Comparison of ENCODE assay signal across 22 cellular contexts in genomic region chr22:50286701-50287318, GRCh38.
"Had no signal": no experiment of that assay in that cellular context is flagged by ENCODE, and none has a peak within 500 bp of the region (broad histone marks: within the 10 kb centered on the region; RNA-seq: fewer than 3 reads in every experiment).

No MANE protein-coding gene starts in this region.

- H3K4me3 ChIP-seq: lung, prostate gland, right atrium auricular region, sigmoid colon, thoracic aorta, tibial nerve, upper lobe of left lung had no signal

- H3K27me3 ChIP-seq: right atrium auricular region, sigmoid colon, tibial nerve, upper lobe of left lung had no signal

- H3K27ac ChIP-seq: prostate gland, right atrium auricular region, sigmoid colon, thoracic aorta, tibial nerve had no signal

- ATAC-seq: effector memory CD8-positive, alpha-beta T cell; left lobe of liver; natural killer cell treated with Interleukin-12 subunit alpha and Interleukin-12 subunit beta and Interleukin-15 and Interleukin-18, amount 100 ng/mL, for 72 hours; stimulated activated effector memory CD8-positive, alpha-beta T cell treated with anti-CD3 and anti-CD28 coated beads, Interleukin-12 subunit alpha, Interleukin-12 subunit beta, amount 100 ng/mL, for 72 hours had no signal

- FAIRE-seq: endometrium, frontal cortex, kidney, urothelium cell line had no signal

- H3K9me3 ChIP-seq: prostate gland, right atrium auricular region, sigmoid colon, thoracic aorta, tibial nerve, upper lobe of left lung had no signal

- DNase-seq: cortex of kidney; effector memory CD8-positive, alpha-beta T cell; erythroblast; head of caudate nucleus; kidney; naive B cell; sigmoid colon; stimulated activated CD4-positive, alpha-beta T cell treated with anti-CD3 and anti-CD28 coated beads, Interleukin-2, amount 100 ng/mL, for 24 hours; stimulated activated CD4-positive, alpha-beta T cell treated with anti-CD3 and anti-CD28 coated beads, Interleukin-4, amount 100 ng/mL, for 24 hours; stimulated activated naive CD4-positive, alpha-beta T cell treated with Interleukin-2 at 50 U/mL for 16 hours; upper lobe of left lung had no signal
